Comparison of ENCODE assay signal across 8 cellular contexts in the genomic region with DNA sequence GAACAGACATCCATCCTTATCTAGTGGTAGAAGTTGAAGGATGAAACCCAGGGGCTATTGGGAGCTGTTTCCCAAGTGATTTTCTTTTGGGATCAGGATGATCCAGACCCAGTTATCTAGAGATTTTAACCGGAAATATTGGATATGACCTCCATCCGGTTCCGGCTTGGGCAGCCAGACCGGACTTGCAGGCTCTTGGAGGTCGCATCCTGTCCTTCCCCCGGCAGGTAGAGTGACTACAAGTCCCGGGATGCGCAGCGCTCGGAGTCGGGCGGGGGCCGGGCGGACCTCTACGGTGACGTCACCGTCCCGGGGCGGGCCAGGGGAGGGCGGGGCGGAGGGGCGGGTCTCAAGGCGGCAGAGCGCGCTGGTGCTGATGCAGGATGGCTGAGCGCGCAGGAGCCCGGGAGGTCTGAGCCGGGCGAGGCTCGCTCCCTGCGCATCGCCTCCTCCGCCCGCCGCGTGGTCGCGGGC. TPM values are rescaled to one million over a fixed set of nuclear protein-coding genes. Genes with fewer than 3 reads are reported as not detected.
DNase-seq lines count a peak whose midpoint lies in the region; ATAC-seq and TF ChIP-seq lines count a peak whose summit lies in the region.

A gene (plus strand): TSS at position 360 of the 474 bp plus-strand sequence. CDS start 391 bp downstream, outside the sequence.

- peak within 1 kb of the TSS; percentile 97 for H3K4me2 ChIP-seq in OCI-LY7 (ENCODE audit: low read length)

- BruUV-seq in OCI-LY7 (replicated peaks; lab: Mats Ljungman, UMichigan): no TSS peak

- 0 out of 2 replicates have a peak, but pooled peaks cover 6% of the 10 kb centered on the region for H3K36me3 ChIP-seq in OCI-LY7 (ENCODE audit: insufficient read depth, low read length)

- H3K36me3 Mint-ChIP-seq in CD4-positive, alpha-beta T cell (ENCODE audit: low read depth): peaks cover 7% of the 10 kb centered on the region
- H3K36me3 Mint-ChIP-seq in naive thymus-derived CD8-positive, alpha-beta T cell: peaks cover 0 to 3% (median 0%) of the 10 kb centered on the region in 3 donors
- peaks cover 0 to under 1% of the 10 kb centered on the region in 2 donors for H3K36me3 Mint-ChIP-seq in stimulated activated naive B cell treated with anti-CD40 and anti-IgM and Interleukin-4, amounts not matched to agents 10 μg/mL and 1 μg/mL and 100 μg/mL, for 72 hours

- no peaks in the 10 kb centered on the region for H3K9me3 ChIP-seq in CD4-positive, alpha-beta T cell (ENCODE audit: control insufficient read depth, low read length)
- no peaks in the 10 kb centered on the region for H3K9me3 ChIP-seq in OCI-LY7 (ENCODE audit: low read length)

- POLR2A ChIA-PET in CD4-positive, alpha-beta T cell (lab: Charles Lee): interaction anchor here (0.6 to 2.7 kb wide), 4 partner anchors 229 to 854 kb away, joined by 3 to 8 read pairs (median 4); a partner anchor contains a TSS
- POLR2A ChIA-PET in OCI-LY7 (lab: Charles Lee): interaction anchor here (0.6 to 1.4 kb wide), 4 partner anchors 9 to 851 kb away, joined by 3 read pairs; no protein-coding TSS in a partner anchor
- POLR2A ChIA-PET in naive thymus-derived CD8-positive, alpha-beta T cell (lab: Charles Lee): interaction anchor here (0.7 to 0.8 kb wide), 2 partner anchors 214 to 854 kb away, joined by 3 to 4 read pairs; a partner anchor contains a TSS

- peaks cover 24% of the 10 kb centered on the region for H3K4me1 Mint-ChIP-seq in CD4-positive, alpha-beta T cell (ENCODE audit: low read depth)
- peaks cover 3 to 16% (median 15%) of the 10 kb centered on the region in 4 donors for H3K4me1 Mint-ChIP-seq in naive thymus-derived CD8-positive, alpha-beta T cell
- peaks cover 12 to 19% of the 10 kb centered on the region in 2 donors for H3K4me1 Mint-ChIP-seq in stimulated activated naive B cell treated with anti-CD40 and anti-IgM and Interleukin-4, amounts not matched to agents 10 μg/mL and 1 μg/mL and 100 μg/mL, for 72 hours

- peaks cover 18% of the 10 kb centered on the region for H3K4me1 ChIP-seq in OCI-LY7 (ENCODE audit: insufficient read depth, low read length, poor library complexity, severe bottlenecking)

- H3K9me3 Mint-ChIP-seq in CD4-positive, alpha-beta T cell: no peaks in the 10 kb centered on the region
- peaks cover 0 to 3% (median 0%) of the 10 kb centered on the region in 9 donors for H3K9me3 Mint-ChIP-seq in naive thymus-derived CD8-positive, alpha-beta T cell
- peaks cover under 1 to 2% of the 10 kb centered on the region in 2 donors for H3K9me3 Mint-ChIP-seq in stimulated activated naive B cell treated with anti-CD40 and anti-IgM and Interleukin-4, amounts not matched to agents 10 μg/mL and 1 μg/mL and 100 μg/mL, for 72 hours

- intact Hi-C loops in CD4-positive, alpha-beta T cell (cut with DNase I, micrococcal nuclease): loop anchor here (2.0 to 10.0 kb wide), 7 partner anchors 228 to 1028 kb away; a partner anchor contains a TSS
- intact Hi-C loops in OCI-LY7 (cut with micrococcal nuclease; ENCODE audit: unreplicated experiment): loop anchor here (1.0 to 5.0 kb wide), 4 partner anchors 144 to 853 kb away; a partner anchor contains a TSS

- no peaks in the 10 kb centered on the region for H3K9me2 ChIP-seq in OCI-LY7 (ENCODE audit: insufficient read depth, low read length)

- no peak within 1 kb of the TSS for H3K27ac Mint-ChIP-seq in CD4-positive, alpha-beta T cell
- peak within 1 kb of the TSS in 5 of 10 donors; percentile 26 to 81 (median 73) for H3K27ac Mint-ChIP-seq in naive thymus-derived CD8-positive, alpha-beta T cell
- H3K27ac Mint-ChIP-seq in stimulated activated naive B cell treated with anti-CD40 and anti-IgM and Interleukin-4, amounts not matched to agents 10 μg/mL and 1 μg/mL and 100 μg/mL, for 72 hours: peak within 1 kb of the TSS; percentile 56

- peak within 1 kb of the TSS; percentile 92 for H3K4me3 Mint-ChIP-seq in CD4-positive, alpha-beta T cell
- peak within 1 kb of the TSS; percentile 79 to 92 (median 84) for H3K4me3 Mint-ChIP-seq in naive thymus-derived CD8-positive, alpha-beta T cell
- peak within 1 kb of the TSS; percentile 84 for H3K4me3 Mint-ChIP-seq in stimulated activated naive B cell treated with anti-CD40 and anti-IgM and Interleukin-4, amounts not matched to agents 10 μg/mL and 1 μg/mL and 100 μg/mL, for 72 hours

- H3K4me3 ChIP-seq in OCI-LY7 (ENCODE audit: low read depth, low read length, poor library complexity, severe bottlenecking): peak within 1 kb of the TSS; percentile 74

- DNase-seq in CD4-positive, alpha-beta T cell: peak; percentile 78 to 90 (median 86)
- DNase-seq in GM20000 (ENCODE audit: low spot score) (peak; percentile 95), HPDE6-E6E7 (ENCODE audit: extremely low spot score) (peak; percentile 80), OCI-LY7 (ENCODE audit: low spot score) (peak; percentile 95), activated T-helper 1 cell treated with Interleukin-2 at 50 U/mL for 16 hours (ENCODE audit: low read depth) (peak; percentile 82), fibroblast of gingiva (ENCODE audit: low read depth) (peak; percentile 58)
- DNase-seq in naive thymus-derived CD8-positive, alpha-beta T cell: peak; percentile 69 to 93 (median 84)
- peak; percentile 77 for DNase-seq in stimulated activated naive B cell treated with anti-CD40 and anti-IgM and Interleukin-4, amounts not matched to agents 10 μg/mL and 1 μg/mL and 100 μg/mL, for 72 hours

- H4K20me1 ChIP-seq in OCI-LY7 (ENCODE audit: insufficient read depth, low read length): 0 out of 2 replicates have a peak, but pooled peaks cover 6% of the 10 kb centered on the region

- no peak for TF ChIP-seq CTCF in CD4-positive, alpha-beta T cell (IDR thresholded peaks at IDR 0.05)
- no peak for TF ChIP-seq CTCF in GM20000 (IDR thresholded peaks at IDR 0.05; ENCODE audit: extremely low read depth, missing control alignments)
- TF ChIP-seq CTCF in OCI-LY7 (conservative IDR thresholded peaks at IDR 0.05; ENCODE audit: low read length): no peak

- H3K27me3 ChIP-seq in CD4-positive, alpha-beta T cell (ENCODE audit: control insufficient read depth, insufficient read depth, low read length): peaks cover 13% of the 10 kb centered on the region

- peaks cover 52% of the 10 kb centered on the region for H3K27me3 Mint-ChIP-seq in CD4-positive, alpha-beta T cell
- H3K27me3 Mint-ChIP-seq in naive thymus-derived CD8-positive, alpha-beta T cell: peaks cover 2 to 37% (median 11%) of the 10 kb centered on the region in 5 donors
- peaks cover 41 to 43% of the 10 kb centered on the region in 2 donors for H3K27me3 Mint-ChIP-seq in stimulated activated naive B cell treated with anti-CD40 and anti-IgM and Interleukin-4, amounts not matched to agents 10 μg/mL and 1 μg/mL and 100 μg/mL, for 72 hours

- no peaks in the 10 kb centered on the region for H3K79me2 ChIP-seq in OCI-LY7 (ENCODE audit: insufficient read depth, low read depth, low read length)

- CTCF ChIA-PET in CD4-positive, alpha-beta T cell (lab: Charles Lee): no interaction called here
- CTCF ChIA-PET in OCI-LY7 (lab: Charles Lee; ENCODE audit: unreplicated experiment): no interaction called here

- H2AFZ ChIP-seq in OCI-LY7 (ENCODE audit: low read length): peak within 1 kb of the TSS; percentile 100

- no peak within 1 kb of the TSS for H3K27ac ChIP-seq in CD4-positive, alpha-beta T cell (ENCODE audit: low read depth, low read length)
- no peak within 1 kb of the TSS for H3K27ac ChIP-seq in OCI-LY7 (ENCODE audit: low read depth, low read length, poor library complexity, severe bottlenecking)

- ATAC-seq in CD4-positive, alpha-beta T cell (ENCODE audit: poor library complexity): peak; percentile 90
- peak; percentile 87 to 89 for ATAC-seq in naive thymus-derived CD8-positive, alpha-beta T cell
- peak; percentile 91 to 95 for ATAC-seq in stimulated activated naive B cell treated with anti-CD40 and anti-IgM and Interleukin-4, amounts not matched to agents 10 μg/mL and 1 μg/mL and 100 μg/mL, for 72 hours (replicated peaks)

RNA-seq across cellular contexts. Expression of the gene that starts here (rescaled TPM):
- total RNA-seq in CD4-positive, alpha-beta T cell: 1 to 10 TPM; 7.3 to 8.1 TPM
- total RNA-seq in OCI-LY7 (2014; rRNA removed; shearing (Covaris generic)): 8.1 and 15.2 TPM in 2 replicates
- total RNA-seq in OCI-LY7 (2022): 18.0 and 22.2 TPM in 2 replicates
- 1 to 10 TPM; 8.0 to 9.4 TPM for total RNA-seq in naive thymus-derived CD8-positive, alpha-beta T cell
- polyA plus RNA-seq in naive thymus-derived CD8-positive, alpha-beta T cell: 1 to 10 TPM in 2 of 3 donors, under 1 TPM in 1; 0.46 to 1.4 (median 1.0) TPM
